8 cellular contexts compared by ENCODE assay signal in genomic region chr2:202032841-202033316, GRCh38. TPM values are rescaled to one million over a fixed set of nuclear protein-coding genes. Genes with fewer than 3 reads are reported as not detected.
DNase-seq lines count a peak whose midpoint lies in the region; ATAC-seq and TF ChIP-seq lines count a peak whose summit lies in the region.

No MANE protein-coding gene starts in this region.

- dilution Hi-C loops in mammary epithelial cell (cut with HindIII; ENCODE audit: low sequenced_read_pairs): no loop called here

- peak overlapping the region; percentile 88 for H2AFZ ChIP-seq in mammary epithelial cell (ENCODE audit: low read depth, low read length)

- peak overlapping the region; percentile 87 for H3K4me2 ChIP-seq in mammary epithelial cell (ENCODE audit: insufficient read depth, low read depth, low read length)

- H3K4me3 ChIP-seq in HL-60 (replicated peaks; ENCODE audit: insufficient read depth, low read length) (peak overlapping the region; percentile 80), mammary epithelial cell (replicated peaks in 1 of 3; ENCODE audit: insufficient read depth in 1 of 3, low read depth in 2 of 3, low read length in 3 of 3) (peak overlapping the region; percentile 54 to 66 (median 63))

- intact Hi-C loops in mammary epithelial cell (cut with micrococcal nuclease): loop anchor here (1.0 kb wide), 1 partner anchor 173 kb away; no protein-coding TSS in a partner anchor

- no peaks in the 10 kb centered on the region for H3K9me3 ChIP-seq in mammary epithelial cell (replicated peaks; ENCODE audit: insufficient read depth, low read length)

- TSS peak; percentile 52 for BruUV-seq in mammary epithelial cell (replicated peaks; lab: Mats Ljungman, UMichigan)

- H3K27me3 ChIP-seq in HL-60 (ENCODE audit: insufficient read depth, poor library complexity, severe bottlenecking): peaks cover 8% of the 10 kb centered on the region
- no peaks in the 10 kb centered on the region for H3K27me3 ChIP-seq in mammary epithelial cell (ENCODE audit: insufficient read depth, low read length)

- no peaks in the 10 kb centered on the region for H4K20me1 ChIP-seq in mammary epithelial cell (ENCODE audit: insufficient read depth, low read length)

- no peak for ATAC-seq in GM18858 (IDR thresholded peaks at IDR 0.05; ENCODE audit: unreplicated experiment)

- H3K4me1 ChIP-seq in mammary epithelial cell (ENCODE audit: insufficient read depth, low read length): peaks cover 28% of the 10 kb centered on the region

- H3K27ac ChIP-seq in HL-60 (replicated peaks) (0 out of 2 replicates have a peak overlapping the region, but pooled peaks have one; percentile 11), mammary epithelial cell (ENCODE audit: insufficient read depth, low read depth, low read length) (peak overlapping the region; percentile 80)

- in situ Hi-C loops in mammary epithelial cell (cut with MboI; ENCODE audit: low sequenced_read_pairs in 2 of 2): loop anchor here in 1 of 2 donors (10.0 kb wide), 2 partner anchors 178 to 238 kb away; no protein-coding TSS in a partner anchor

- peaks cover 39% of the 10 kb centered on the region for H3K79me2 ChIP-seq in mammary epithelial cell (ENCODE audit: insufficient read depth, low read length)

- WGBS in mammary epithelial cell (ENCODE audit: low coverage, missing lambda C conversion rate): 4% methylated on average over 20 of the region's 42 CpGs

- peak overlapping the region; percentile 89 for H3K9ac ChIP-seq in mammary epithelial cell (ENCODE audit: insufficient read depth, low read length)

- DNase-seq in NCI-H748 (lab: John Stamatoyannopoulos, UW; ENCODE audit: unreplicated experiment) (peak; percentile 64), NCI-H748 treated with DMSO at 0.1 percent for 48 hours (lab: John Stamatoyannopoulos, UW) (no peak), HL-60 (ENCODE audit: low read depth in 1 of 2, low spot score in 1 of 2) (peak in 1 of 2 experiments; percentile 50), T-helper 2 cell (peak in 3 of 5 experiments; percentile 4 to 55 (median 11)), mammary epithelial cell (peak; percentile 66), islet precursor cell (peak; percentile 82)
- peak in 3 of 4 experiments; percentile 2 to 12 (median 5) for DNase-seq in stimulated activated CD4-positive, alpha-beta T cell treated with anti-CD3 and anti-CD28 coated beads, Interleukin-1b, Interleukin-23, amount 100 ng/mL, for 24 hours (ENCODE audit: low read depth in 4 of 4, low spot score in 1 of 4)

- no peaks in the 10 kb centered on the region for H3K36me3 ChIP-seq in mammary epithelial cell (ENCODE audit: insufficient read depth, low read length)

- TF ChIP-seq CTCF in HL-60 (IDR thresholded peaks at IDR 0.05; ENCODE audit: insufficient read depth, low read length) (no peak), mammary epithelial cell (conservative IDR thresholded peaks at IDR 0.05 in 1 of 2, IDR thresholded peaks at IDR 0.05 in 1 of 2; ENCODE audit: extremely low read depth in 1 of 2, insufficient read depth in 1 of 2, low read depth in 1 of 2, low read length in 2 of 2) (no peak)

- CTCF ChIA-PET in mammary epithelial cell (lab: Charles Lee; ENCODE audit: low non-redundant PET): no interaction called here

RNA-seq across cellular contexts. Expression of gene FZD7, which starts 0.8 kb away (rescaled TPM):
- total RNA-seq in mammary epithelial cell: 10 to 100 TPM; 21.6 to 66.5 TPM
- 13.7 TPM for polyA plus RNA-seq in mammary epithelial cell
- polyA minus RNA-seq in mammary epithelial cell: 9.8 TPM

RNA-seq across cellular contexts. Expression of gene KIAA2012, which starts 40.2 kb away (rescaled TPM):
- under 1 TPM in 1 of 2 donors, not detected in 1; under 0.01 TPM for total RNA-seq in mammary epithelial cell
- not detected for polyA plus RNA-seq in mammary epithelial cell
- polyA minus RNA-seq in mammary epithelial cell: not detected
